In genomic region chr9:61862431-61862971, GRCh38 we compare ENCODE assay signal across 8 cellular contexts.
DNase-seq lines count a peak whose midpoint lies in the region; ATAC-seq and TF ChIP-seq lines count a peak whose summit lies in the region.
"Not testable (repeated sequence)": the region's sequence is repeated elsewhere in the genome, so short reads cannot be mapped to it uniquely, and the experiment has no call there.

No MANE protein-coding gene starts in this region.

- not testable (repeated sequence) for H3K27me3 ChIP-seq in adrenal gland, right atrium auricular region, ovary

- peak; percentile 5 for DNase-seq in activated CD4-positive, CD25-positive, alpha-beta regulatory T cell treated with anti-CD3 and anti-CD28 coated beads, Interleukin-2, amount 50 U/mL, for 16 hours (ENCODE audit: low read depth, low spot score)
- DNase-seq in activated T-cell treated with anti-CD3 and anti-CD28 coated beads for 1 hour (ENCODE audit: low read depth) (peak; percentile 45), adrenal gland (peak; percentile 65 to 95 (median 81)), right atrium auricular region (ENCODE audit: low spot score) (peak; percentile 82), ovary (peak; percentile 42 to 83 (median 67))
- DNase-seq in stimulated activated CD4-positive, alpha-beta T cell treated with anti-CD3 and anti-CD28 coated beads, Interleukin-4, amount 100 ng/mL, for 24 hours = peak; percentile 71
- DNase-seq in stimulated activated naive CD8-positive, alpha-beta T cell treated with anti-CD3 and anti-CD28 coated beads, Interleukin-15, amount 100 ng/mL, for 72 hours = peak; percentile 18 to 76

- H3K9me3 ChIP-seq in adrenal gland (replicated peaks in 1 of 3); right atrium auricular region; ovary: not testable (repeated sequence)

- not testable (repeated sequence) for H3K4me3 ChIP-seq in adrenal gland, right atrium auricular region, ovary

- not testable (repeated sequence) for H3K27ac ChIP-seq in adrenal gland, right atrium auricular region, ovary

- H3K4me3 Mint-ChIP-seq in stimulated activated naive CD8-positive, alpha-beta T cell treated with anti-CD3 and anti-CD28 coated beads, Interleukin-15, amount 100 ng/mL, for 72 hours = not testable (repeated sequence)

- not testable (repeated sequence) for H3K27ac Mint-ChIP-seq in stimulated activated naive CD8-positive, alpha-beta T cell treated with anti-CD3 and anti-CD28 coated beads, Interleukin-15, amount 100 ng/mL, for 72 hours

- not testable (repeated sequence) for H3K36me3 ChIP-seq in adrenal gland (replicated peaks in 1 of 2); right atrium auricular region; ovary

- 10 to 86% (median 17%) methylated on average over 11 of the region's 29 CpGs; no CpG with 5 or more reads in 1 of the 4 donors for WGBS in adrenal gland, 4 donors
- 13 to 80% (median 54%) methylated on average over 11 to 12 of the region's 29 CpGs for WGBS in ovary, 3 donors

- peak; percentile 55 for ATAC-seq in GM18868 (IDR thresholded peaks at IDR 0.05; ENCODE audit: unreplicated experiment)
- ATAC-seq in stimulated activated naive CD8-positive, alpha-beta T cell treated with anti-CD3 and anti-CD28 coated beads, Interleukin-15, amount 100 ng/mL, for 72 hours = not testable (repeated sequence)

- H3K9me3 Mint-ChIP-seq in stimulated activated naive CD8-positive, alpha-beta T cell treated with anti-CD3 and anti-CD28 coated beads, Interleukin-15, amount 100 ng/mL, for 72 hours = not testable (repeated sequence)

- intact Hi-C loops in adrenal gland (cut with DNase I); ovary (cut with DNase I): not testable (repeated sequence)

- H3K4me1 Mint-ChIP-seq in stimulated activated naive CD8-positive, alpha-beta T cell treated with anti-CD3 and anti-CD28 coated beads, Interleukin-15, amount 100 ng/mL, for 72 hours = not testable (repeated sequence)

- not testable (repeated sequence) for H3K27me3 Mint-ChIP-seq in stimulated activated naive CD8-positive, alpha-beta T cell treated with anti-CD3 and anti-CD28 coated beads, Interleukin-15, amount 100 ng/mL, for 72 hours

- not testable (repeated sequence) for TF ChIP-seq CTCF in adrenal gland (IDR thresholded peaks at IDR 0.05); right atrium auricular region (IDR thresholded peaks at IDR 0.05); ovary (IDR thresholded peaks at IDR 0.05)

- not testable (repeated sequence) for TF ChIP-seq POLR2A in adrenal gland (IDR thresholded peaks at IDR 0.05); ovary (IDR thresholded peaks at IDR 0.05)

- not testable (repeated sequence) for TF ChIP-seq EP300 in ovary (IDR thresholded peaks at IDR 0.05)

- not testable (repeated sequence) for H3K4me1 ChIP-seq in adrenal gland (replicated peaks in 1 of 2); right atrium auricular region; ovary (ENCODE audit: insufficient read depth)

Comparison
In these comparisons a context has a peak if more than half of its experiments do, and no peak if none do; other contexts are left out.
1. DNase-seq: peak in every context shown above with its lines; median percentile 82 in right atrium auricular region; 81 in adrenal gland; 71 in stimulated activated CD4-positive, alpha-beta T cell treated with anti-CD3 and anti-CD28 coated beads, Interleukin-4, amount 100 ng/mL, for 24 hours; 67 in ovary; 47 in stimulated activated naive CD8-positive, alpha-beta T cell treated with anti-CD3 and anti-CD28 coated beads, Interleukin-15, amount 100 ng/mL, for 72 hours; 45 in activated T-cell treated with anti-CD3 and anti-CD28 coated beads for 1 hour; 5 in activated CD4-positive, CD25-positive, alpha-beta regulatory T cell treated with anti-CD3 and anti-CD28 coated beads, Interleukin-2, amount 50 U/mL, for 16 hours.